ENCODE assay signal across 1 cellular context in the genomic region with DNA sequence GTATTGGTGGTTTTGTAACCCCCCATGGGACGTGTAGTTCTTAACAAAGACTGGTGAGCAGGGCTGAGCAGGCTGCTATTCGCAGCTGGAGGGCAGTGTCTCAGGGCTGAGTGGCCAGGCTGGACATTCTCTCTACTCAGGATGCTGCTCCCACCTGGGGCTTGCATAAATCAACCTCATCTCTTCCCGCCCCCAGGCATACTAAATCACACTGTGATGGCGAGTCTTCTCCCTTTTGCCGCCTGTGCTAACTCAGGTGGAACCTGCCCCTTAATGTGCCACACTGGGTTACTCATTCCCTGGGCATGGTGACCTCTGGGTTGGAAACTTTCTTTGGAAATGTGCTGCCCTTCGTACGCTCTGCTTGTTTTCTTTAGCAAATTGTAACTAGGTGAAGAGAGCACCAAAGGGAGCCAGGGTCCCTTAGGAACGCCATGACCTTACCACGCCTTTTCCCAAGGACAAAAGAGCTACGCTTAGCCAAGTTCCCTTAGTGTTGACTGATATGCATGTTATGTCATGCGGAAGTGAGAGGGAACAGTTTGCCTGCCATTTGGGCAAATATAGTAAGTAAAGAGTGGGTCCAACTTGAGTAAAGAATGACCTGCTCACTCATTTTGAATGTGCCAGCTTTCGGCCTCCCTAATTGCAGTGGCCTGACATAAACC.
TF ChIP-seq lines count a peak whose summit lies in the region.

No MANE protein-coding gene starts in this region.

TF ChIP-seq in HepG2, 621 proteins besides CTCF, POLR2A, EP300 and RAD21 (continued from another document and continues in another):
- no peak for TF ChIP-seq JUN (CRISPR knock-in tag; IDR thresholded peaks at IDR 0.05)
- TF ChIP-seq CENPX (CRISPR knock-in tag; IDR thresholded peaks at IDR 0.05) = no peak
- TF ChIP-seq, protein P1, sequence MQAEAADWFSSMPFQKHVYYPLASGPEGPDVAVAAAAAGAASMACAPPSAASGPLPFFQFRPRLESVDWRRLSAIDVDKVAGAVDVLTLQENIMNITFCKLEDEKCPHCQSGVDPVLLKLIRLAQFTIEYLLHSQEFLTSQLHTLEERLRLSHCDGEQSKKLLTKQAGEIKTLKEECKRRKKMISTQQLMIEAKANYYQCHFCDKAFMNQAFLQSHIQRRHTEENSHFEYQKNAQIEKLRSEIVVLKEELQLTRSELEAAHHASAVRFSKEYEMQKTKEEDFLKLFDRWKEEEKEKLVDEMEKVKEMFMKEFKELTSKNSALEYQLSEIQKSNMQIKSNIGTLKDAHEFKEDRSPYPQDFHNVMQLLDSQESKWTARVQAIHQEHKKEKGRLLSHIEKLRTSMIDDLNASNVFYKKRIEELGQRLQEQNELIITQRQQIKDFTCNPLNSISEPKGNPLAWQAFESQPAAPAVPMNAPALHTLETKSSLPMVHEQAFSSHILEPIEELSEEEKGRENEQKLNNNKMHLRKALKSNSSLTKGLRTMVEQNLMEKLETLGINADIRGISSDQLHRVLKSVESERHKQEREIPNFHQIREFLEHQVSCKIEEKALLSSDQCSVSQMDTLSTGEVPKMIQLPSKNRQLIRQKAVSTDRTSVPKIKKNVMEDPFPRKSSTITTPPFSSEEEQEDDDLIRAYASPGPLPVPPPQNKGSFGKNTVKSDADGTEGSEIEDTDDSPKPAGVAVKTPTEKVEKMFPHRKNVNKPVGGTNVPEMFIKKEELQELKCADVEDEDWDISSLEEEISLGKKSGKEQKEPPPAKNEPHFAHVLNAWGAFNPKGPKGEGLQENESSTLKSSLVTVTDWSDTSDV (CRISPR knock-in tag; IDR thresholded peaks at IDR 0.05) = no peak
- no peak for TF ChIP-seq ZNF567 (CRISPR knock-in tag; IDR thresholded peaks at IDR 0.05; ENCODE audit: borderline replicate concordance)
- TF ChIP-seq NFKB2 (CRISPR knock-in tag; IDR thresholded peaks at IDR 0.05; ENCODE audit: borderline replicate concordance) = no peak
- TF ChIP-seq ZNF281 (CRISPR knock-in tag; IDR thresholded peaks at IDR 0.05; ENCODE audit: borderline replicate concordance) = no peak
- no peak for TF ChIP-seq SNAPC2 (CRISPR knock-in tag; IDR thresholded peaks at IDR 0.05)
- TF ChIP-seq REST (IDR thresholded peaks at IDR 0.05; ENCODE audit: borderline replicate concordance in 1 of 2, low read depth in 1 of 2, low read length in 2 of 2) = no peak
- TF ChIP-seq ZSCAN31 (CRISPR knock-in tag; IDR thresholded peaks at IDR 0.05; ENCODE audit: low read depth) = no peak
- TF ChIP-seq ZBTB7B (CRISPR knock-in tag; IDR thresholded peaks at IDR 0.05) = no peak
- TF ChIP-seq MTF2 (CRISPR knock-in tag; IDR thresholded peaks at IDR 0.05; ENCODE audit: borderline replicate concordance) = no peak
- TF ChIP-seq, protein P2, sequence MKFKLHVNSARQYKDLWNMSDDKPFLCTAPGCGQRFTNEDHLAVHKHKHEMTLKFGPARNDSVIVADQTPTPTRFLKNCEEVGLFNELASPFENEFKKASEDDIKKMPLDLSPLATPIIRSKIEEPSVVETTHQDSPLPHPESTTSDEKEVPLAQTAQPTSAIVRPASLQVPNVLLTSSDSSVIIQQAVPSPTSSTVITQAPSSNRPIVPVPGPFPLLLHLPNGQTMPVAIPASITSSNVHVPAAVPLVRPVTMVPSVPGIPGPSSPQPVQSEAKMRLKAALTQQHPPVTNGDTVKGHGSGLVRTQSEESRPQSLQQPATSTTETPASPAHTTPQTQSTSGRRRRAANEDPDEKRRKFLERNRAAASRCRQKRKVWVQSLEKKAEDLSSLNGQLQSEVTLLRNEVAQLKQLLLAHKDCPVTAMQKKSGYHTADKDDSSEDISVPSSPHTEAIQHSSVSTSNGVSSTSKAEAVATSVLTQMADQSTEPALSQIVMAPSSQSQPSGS (CRISPR knock-in tag; IDR thresholded peaks at IDR 0.05) = no peak
- no peak for TF ChIP-seq ZFP36 (IDR thresholded peaks at IDR 0.05; ENCODE audit: borderline replicate concordance, low read depth, low read length, partially characterized antibody)
- no peak for TF ChIP-seq HMGA1 (CRISPR knock-in tag; conservative IDR thresholded peaks at IDR 0.05)
- no peak for TF ChIP-seq ARNT2 (CRISPR knock-in tag; IDR thresholded peaks at IDR 0.05; ENCODE audit: low read depth)
- TF ChIP-seq ZNF530 (CRISPR knock-in tag; IDR thresholded peaks at IDR 0.05; ENCODE audit: low read depth) = no peak
- no peak for TF ChIP-seq NR1H2 (CRISPR knock-in tag; IDR thresholded peaks at IDR 0.05; ENCODE audit: borderline replicate concordance, low read depth)
- no peak for TF ChIP-seq FOXK2 (IDR thresholded peaks at IDR 0.05)
- no peak for TF ChIP-seq ZBTB37 (CRISPR knock-in tag; IDR thresholded peaks at IDR 0.05)
- TF ChIP-seq, protein P3, sequence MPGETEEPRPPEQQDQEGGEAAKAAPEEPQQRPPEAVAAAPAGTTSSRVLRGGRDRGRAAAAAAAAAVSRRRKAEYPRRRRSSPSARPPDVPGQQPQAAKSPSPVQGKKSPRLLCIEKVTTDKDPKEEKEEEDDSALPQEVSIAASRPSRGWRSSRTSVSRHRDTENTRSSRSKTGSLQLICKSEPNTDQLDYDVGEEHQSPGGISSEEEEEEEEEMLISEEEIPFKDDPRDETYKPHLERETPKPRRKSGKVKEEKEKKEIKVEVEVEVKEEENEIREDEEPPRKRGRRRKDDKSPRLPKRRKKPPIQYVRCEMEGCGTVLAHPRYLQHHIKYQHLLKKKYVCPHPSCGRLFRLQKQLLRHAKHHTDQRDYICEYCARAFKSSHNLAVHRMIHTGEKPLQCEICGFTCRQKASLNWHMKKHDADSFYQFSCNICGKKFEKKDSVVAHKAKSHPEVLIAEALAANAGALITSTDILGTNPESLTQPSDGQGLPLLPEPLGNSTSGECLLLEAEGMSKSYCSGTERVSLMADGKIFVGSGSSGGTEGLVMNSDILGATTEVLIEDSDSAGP (CRISPR knock-in tag; IDR thresholded peaks at IDR 0.05; ENCODE audit: borderline replicate concordance) = no peak
- no peak for TF ChIP-seq SNAPC4 (CRISPR knock-in tag; IDR thresholded peaks at IDR 0.05)
- no peak for TF ChIP-seq TBX3 (IDR thresholded peaks at IDR 0.05; ENCODE audit: borderline replicate concordance)
- no peak for TF ChIP-seq FIP1L1 (IDR thresholded peaks at IDR 0.05; ENCODE audit: borderline replicate concordance, insufficient read depth, low read depth, low read length)
- TF ChIP-seq GRHL1 (CRISPR knock-in tag; conservative IDR thresholded peaks at IDR 0.05) = no peak
- TF ChIP-seq DMAP1 (CRISPR knock-in tag; IDR thresholded peaks at IDR 0.05) = no peak
- TF ChIP-seq, protein P4, sequence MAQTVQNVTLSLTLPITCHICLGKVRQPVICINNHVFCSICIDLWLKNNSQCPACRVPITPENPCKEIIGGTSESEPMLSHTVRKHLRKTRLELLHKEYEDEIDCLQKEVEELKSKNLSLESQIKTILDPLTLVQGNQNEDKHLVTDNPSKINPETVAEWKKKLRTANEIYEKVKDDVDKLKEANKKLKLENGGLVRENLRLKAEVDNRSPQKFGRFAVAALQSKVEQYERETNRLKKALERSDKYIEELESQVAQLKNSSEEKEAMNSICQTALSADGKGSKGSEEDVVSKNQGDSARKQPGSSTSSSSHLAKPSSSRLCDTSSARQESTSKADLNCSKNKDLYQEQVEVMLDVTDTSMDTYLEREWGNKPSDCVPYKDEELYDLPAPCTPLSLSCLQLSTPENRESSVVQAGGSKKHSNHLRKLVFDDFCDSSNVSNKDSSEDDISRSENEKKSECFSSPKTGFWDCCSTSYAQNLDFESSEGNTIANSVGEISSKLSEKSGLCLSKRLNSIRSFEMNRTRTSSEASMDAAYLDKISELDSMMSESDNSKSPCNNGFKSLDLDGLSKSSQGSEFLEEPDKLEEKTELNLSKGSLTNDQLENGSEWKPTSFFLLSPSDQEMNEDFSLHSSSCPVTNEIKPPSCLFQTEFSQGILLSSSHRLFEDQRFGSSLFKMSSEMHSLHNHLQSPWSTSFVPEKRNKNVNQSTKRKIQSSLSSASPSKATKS (CRISPR knock-in tag; IDR thresholded peaks at IDR 0.05) = no peak
- 0 out of 2 replicates have a peak, but pooled peaks have one; percentile 39 for TF ChIP-seq WIZ (CRISPR knock-in tag; IDR thresholded peaks at IDR 0.05)
